Comparison of ENCODE assay signal across 8 cellular contexts in genomic region chrX:49166914-49167739, GRCh38.
DNase-seq lines count a peak whose midpoint lies in the region; ATAC-seq and TF ChIP-seq lines count a peak whose summit lies in the region.

No MANE protein-coding gene starts in this region.

- no peak overlapping the region for H3K4me3 ChIP-seq in parathyroid adenoma (ENCODE audit: low read depth, low read length)

- H3K79me2 ChIP-seq in parathyroid adenoma: no peaks in the 10 kb centered on the region

- H3K4me2 ChIP-seq in parathyroid adenoma (ENCODE audit: low read length): no peak overlapping the region

- H3K9ac ChIP-seq in parathyroid adenoma: no peak overlapping the region

- H3K4me1 ChIP-seq in parathyroid adenoma: no peaks in the 10 kb centered on the region

- DNase-seq in DMS79 treated with DMSO at 0.1 percent for 48 hours (lab: John Stamatoyannopoulos, UW) (peak; percentile 34), RPMI8226 (peak; percentile 90), activated gamma-delta T cell treated with Interleukin-2 at 50 U/mL for 16 hours (peak; percentile 71), glomerular visceral epithelial cell (ENCODE audit: extremely low spot score) (peak; percentile 91), NCI-H524 (lab: John Stamatoyannopoulos, UW) (no peak), 8988T (no peak)

- H3K27me3 ChIP-seq in parathyroid adenoma (ENCODE audit: control insufficient read depth, insufficient read depth, low read length): no peaks in the 10 kb centered on the region

- H3K9me3 ChIP-seq in parathyroid adenoma (ENCODE audit: control insufficient read depth, low read length): no peaks in the 10 kb centered on the region

- no peak for TF ChIP-seq CTCF in parathyroid adenoma (IDR thresholded peaks at IDR 0.05)

- H3K36me3 ChIP-seq in parathyroid adenoma (ENCODE audit: control insufficient read depth, insufficient read depth, low read length): no peaks in the 10 kb centered on the region

- peak; percentile 24 for ATAC-seq in HG02970 (IDR thresholded peaks at IDR 0.05; ENCODE audit: low FRiP score, unreplicated experiment)

- H3K27ac ChIP-seq in parathyroid adenoma: peak overlapping the region; percentile 59

- H2AFZ ChIP-seq in parathyroid adenoma: no peak overlapping the region

Comparison
In these comparisons a context has a peak if more than half of its experiments do, and no peak if none do; other contexts are left out.
1. DNase-seq: peak in DMS79 treated with DMSO at 0.1 percent for 48 hours (single experiment), RPMI8226 (single experiment), activated gamma-delta T cell treated with Interleukin-2 at 50 U/mL for 16 hours (single experiment) and glomerular visceral epithelial cell (single experiment); none in NCI-H524 (0 of 2) and 8988T (single experiment).